Comparison of ENCODE assay signal across 8 cellular contexts in the genomic region with DNA sequence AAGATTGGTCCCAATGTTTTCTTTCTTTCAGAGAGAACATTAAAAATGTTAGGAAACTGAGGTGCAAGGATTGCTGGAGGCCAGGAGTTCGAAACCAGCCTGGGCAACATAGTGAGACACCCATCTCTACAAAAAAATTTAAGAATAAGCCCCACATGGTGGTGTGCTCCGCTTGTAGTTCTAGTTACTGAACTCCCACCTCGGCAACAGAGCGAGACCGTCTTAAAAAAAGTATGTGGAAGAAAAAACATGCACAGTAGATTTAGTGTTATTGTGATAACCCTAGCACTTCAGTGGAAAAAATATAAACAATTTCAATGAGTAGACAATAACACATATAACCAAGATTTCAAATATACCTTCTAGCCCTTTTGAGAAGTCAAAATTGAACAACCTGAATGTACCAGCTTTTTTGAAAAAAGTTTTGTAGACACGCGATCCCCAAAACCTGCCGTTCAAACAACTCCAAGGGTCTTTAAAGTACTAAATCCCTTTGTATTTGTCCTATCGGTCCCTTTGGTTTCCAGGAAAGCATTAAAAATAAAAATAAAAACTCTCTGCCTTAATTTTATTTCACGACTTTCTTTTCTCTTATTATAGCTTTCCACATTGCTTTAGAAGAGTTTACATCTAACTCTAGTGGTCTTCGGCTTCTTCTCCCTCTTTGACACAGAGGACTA. TPM values are rescaled to one million over a fixed set of nuclear protein-coding genes. Genes with fewer than 3 reads are reported as not detected.
DNase-seq lines count a peak whose midpoint lies in the region; ATAC-seq and TF ChIP-seq lines count a peak whose summit lies in the region.

No MANE protein-coding gene starts in this region.

- no peaks in the 10 kb centered on the region for H3K9me3 Mint-ChIP-seq in Caco-2 (ENCODE audit: unreplicated experiment)
- H3K9me3 Mint-ChIP-seq in natural killer cell = no peaks in the 10 kb centered on the region

- intact Hi-C loops in Caco-2 (cut with micrococcal nuclease; ENCODE audit: unreplicated experiment) (loop anchor here (1.0 to 5.0 kb wide), 5 partner anchors 23 to 512 kb away; a partner anchor contains a TSS), dorsolateral prefrontal cortex (cut with DNase I) (loop anchor here in 1 of 2 donors (5.0 kb wide), 1 partner anchor 512 kb away; a partner anchor contains a TSS), natural killer cell (cut with micrococcal nuclease) (loop anchor here (5.0 kb wide), 1 partner anchor 512 kb away; a partner anchor contains a TSS)

- H3K27me3 ChIP-seq in Caco-2 (replicated peaks; ENCODE audit: control insufficient read depth, insufficient read depth, low read length) (no peaks in the 10 kb centered on the region), dorsolateral prefrontal cortex (no peaks in the 10 kb centered on the region)

- H3K27me3 Mint-ChIP-seq in Caco-2 (ENCODE audit: insufficient read depth, unreplicated experiment) (no peaks in the 10 kb centered on the region), natural killer cell (ENCODE audit: low read depth in 2 of 2) (no peaks in the 10 kb centered on the region)

- ATAC-seq in natural killer cell (no peak), HG03457 (IDR thresholded peaks at IDR 0.05; ENCODE audit: unreplicated experiment) (no peak), HG02938 (IDR thresholded peaks at IDR 0.05; ENCODE audit: unreplicated experiment) (no peak)

- POLR2A ChIA-PET in Caco-2 (lab: Charles Lee) = interaction anchor here (0.6 to 1.5 kb wide), 5 partner anchors 10 to 45 kb away, joined by 3 to 10 read pairs (median 5); no protein-coding TSS in a partner anchor

- H3K4me3 Mint-ChIP-seq in Caco-2 (ENCODE audit: unreplicated experiment) (peak overlapping the region; percentile 96), natural killer cell (peak overlapping the region; percentile 93)

- peak overlapping the region; percentile 84 for H3K27ac Mint-ChIP-seq in Caco-2 (ENCODE audit: unreplicated experiment)
- peak overlapping the region; percentile 72 to 87 for H3K27ac Mint-ChIP-seq in natural killer cell

- BruUV-seq in Caco-2 (replicated peaks; lab: Mats Ljungman, UMichigan) = TSS peak; percentile 79

- no peaks in the 10 kb centered on the region for H3K9me3 ChIP-seq in Caco-2

- H3K4me3 ChIP-seq in Caco-2 (ENCODE audit: low read depth, low read length) (peak overlapping the region; percentile 70), NB4 (ENCODE audit: low read depth, low read length) (peak overlapping the region; percentile 76), dorsolateral prefrontal cortex (peak overlapping the region; percentile 53 to 91 (median 80))

- TF ChIP-seq POLR2A in NB4 (IDR thresholded peaks at IDR 0.05; ENCODE audit: extremely low read depth, insufficient read length) = no peak

- H3K36me3 ChIP-seq in Caco-2 (ENCODE audit: control insufficient read depth, insufficient read depth, low read length) = no peaks in the 10 kb centered on the region

- peak overlapping the region in 53 of 59 donors; percentile 22 to 96 (median 88) for H3K27ac ChIP-seq in dorsolateral prefrontal cortex

- DNase-seq in Caco-2 = no peak
- DNase-seq in NB4 (ENCODE audit: low read depth) = no peak
- DNase-seq in dorsolateral prefrontal cortex = no peak
- no peak for DNase-seq in natural killer cell
- DNase-seq in SK-N-DZ (ENCODE audit: low spot score) = no peak
- DNase-seq in foreskin melanocyte = no peak

- no peak for TF ChIP-seq CTCF in Caco-2 (IDR thresholded peaks at IDR 0.05; ENCODE audit: insufficient read depth in 1 of 2, low read depth in 1 of 2, low read length in 1 of 2, severe bottlenecking in 1 of 2, unreplicated experiment in 1 of 2)
- no peak for TF ChIP-seq CTCF in NB4 (IDR thresholded peaks at IDR 0.05; ENCODE audit: low read depth, low read length)
- peak in 1 of 56 donors; percentile 4 for TF ChIP-seq CTCF in dorsolateral prefrontal cortex (IDR thresholded peaks at IDR 0.05 in 54 of 56, conservative IDR thresholded peaks at IDR 0.05 in 2 of 56; ENCODE audit: low read depth in 1 of 56, partially characterized antibody in 56 of 56)
- TF ChIP-seq CTCF in natural killer cell (IDR thresholded peaks at IDR 0.05) = no peak

- H3K36me3 Mint-ChIP-seq in Caco-2 (ENCODE audit: insufficient read depth, unreplicated experiment) (peaks cover 10% of the 10 kb centered on the region), natural killer cell (no peaks in the 10 kb centered on the region)

- CTCF ChIA-PET in Caco-2 (lab: Charles Lee) = interaction anchor here (0.8 to 2.2 kb wide), 4 partner anchors 23 to 776 kb away, joined by 3 to 8 read pairs (median 6); a partner anchor contains a TSS

- H3K4me1 ChIP-seq in Caco-2 = peaks cover 15% of the 10 kb centered on the region

- H3K4me1 Mint-ChIP-seq in Caco-2 (ENCODE audit: low read depth, unreplicated experiment) (peaks cover 17% of the 10 kb centered on the region), natural killer cell (peaks cover 55 to 60% of the 10 kb centered on the region in 2 donors)

RNA-seq across cellular contexts. Expression of a gene that starts 1.0 kb away (rescaled TPM):
- total RNA-seq in Caco-2 (2022) (116 and 126 TPM in 2 replicates), dorsolateral prefrontal cortex (10 to 100 TPM in 119 of 120 experiments, 1 to 10 TPM in 1; 8.5 to 32.7 (median 16.5) TPM), natural killer cell (10 to 100 TPM; 26.6 to 31.0 (median 30.4) TPM)
- 68.9 and 75.0 TPM in 2 replicates for polyA plus RNA-seq in SK-N-DZ (2014; cell fraction: cytosol; rRNA removed)
- polyA plus RNA-seq in SK-N-DZ (2014; cell fraction: nucleus; rRNA removed) = 39.3 and 39.6 TPM in 2 replicates
